8 cellular contexts compared by ENCODE assay signal in the genomic region with DNA sequence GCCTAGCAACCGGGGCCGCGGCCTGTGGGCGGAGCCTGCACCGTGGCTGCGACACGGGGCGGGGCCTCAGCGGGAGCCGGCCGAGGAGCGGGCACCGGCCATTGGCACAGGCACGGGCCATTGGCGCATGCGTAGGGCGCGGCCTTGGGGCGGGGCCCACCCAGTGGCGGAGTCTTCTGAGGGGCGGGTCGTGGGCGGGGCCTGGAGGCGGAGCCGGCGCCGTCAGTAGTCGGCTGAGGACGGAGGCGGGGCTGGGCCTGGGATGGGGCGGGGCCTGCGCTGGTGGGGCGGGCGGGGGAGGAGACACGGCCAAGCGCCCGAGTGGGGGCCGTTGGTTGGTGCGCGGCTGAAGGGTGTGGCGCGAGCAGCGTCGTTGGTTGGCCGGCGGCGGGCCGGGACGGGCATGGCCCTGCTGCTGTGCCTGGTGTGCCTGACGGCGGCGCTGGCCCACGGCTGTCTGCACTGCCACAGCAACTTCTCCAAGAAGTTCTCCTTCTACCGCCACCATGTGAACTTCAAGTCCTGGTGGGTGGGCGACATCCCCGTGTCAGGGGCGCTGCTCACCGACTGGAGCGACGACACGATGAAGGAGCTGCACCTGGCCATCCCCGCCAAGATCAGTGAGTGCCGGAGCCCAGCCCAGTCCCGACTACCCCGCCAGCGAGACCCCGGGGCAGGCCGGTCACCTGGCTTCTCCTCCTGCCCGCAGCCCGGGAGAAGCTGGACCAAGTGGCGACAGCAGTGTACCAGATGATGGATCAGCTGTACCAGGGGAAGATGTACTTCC. TPM values are rescaled to one million over a fixed set of nuclear protein-coding genes. Genes with fewer than 3 reads are reported as not detected.
DNase-seq lines count a peak whose midpoint lies in the region; ATAC-seq and TF ChIP-seq lines count a peak whose summit lies in the region.

A gene with protein sequence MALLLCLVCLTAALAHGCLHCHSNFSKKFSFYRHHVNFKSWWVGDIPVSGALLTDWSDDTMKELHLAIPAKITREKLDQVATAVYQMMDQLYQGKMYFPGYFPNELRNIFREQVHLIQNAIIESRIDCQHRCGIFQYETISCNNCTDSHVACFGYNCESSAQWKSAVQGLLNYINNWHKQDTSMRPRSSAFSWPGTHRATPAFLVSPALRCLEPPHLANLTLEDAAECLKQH (plus strand): TSS at position 373 of the 787 bp plus-strand sequence. CDS start 31 bp downstream, at position 404.

- intact Hi-C loops in Calu3 (cut with micrococcal nuclease; ENCODE audit: unreplicated experiment) = no loop called here

- peaks cover 23% of the 10 kb centered on the region for H3K36me3 ChIP-seq in HUES48 (ENCODE audit: control insufficient read depth, insufficient read depth, low read length)
- peaks cover 38% of the 10 kb centered on the region for H3K36me3 ChIP-seq in mesodermal cell (ENCODE audit: control insufficient read depth, insufficient read depth, low read length)

- 4 to 5% methylated on average over 33 to 47 of the region's 71 CpGs for WGBS in mesodermal cell (ENCODE audit: insufficient coverage in 2 of 2), 2 experiments

- TF ChIP-seq CTCF in Calu3 (IDR thresholded peaks at IDR 0.05; ENCODE audit: unreplicated experiment) = no peak
- TF ChIP-seq CTCF in endothelial cell (IDR thresholded peaks at IDR 0.05; ENCODE audit: unreplicated experiment) = no peak

- H3K9ac ChIP-seq in HUES48 (ENCODE audit: low read depth, low read length) = no peak within 1 kb of the TSS; the same call in 1 of the 2 replicates

- peaks cover 56% of the 10 kb centered on the region for H3K36me3 Mint-ChIP-seq in Calu3 (ENCODE audit: insufficient read depth, unreplicated experiment)
- H3K36me3 Mint-ChIP-seq in endothelial cell (ENCODE audit: low read depth, unreplicated experiment) = peaks cover 8% of the 10 kb centered on the region

- H3K27me3 ChIP-seq in HUES48 (ENCODE audit: control insufficient read depth, insufficient read depth, low read length) = no peaks in the 10 kb centered on the region

- no peaks in the 10 kb centered on the region for H3K27me3 Mint-ChIP-seq in Calu3 (ENCODE audit: unreplicated experiment)
- peaks cover 9% of the 10 kb centered on the region for H3K27me3 Mint-ChIP-seq in endothelial cell (ENCODE audit: unreplicated experiment)

- BruUV-seq in Calu3 (replicated peaks; lab: Mats Ljungman, UMichigan) = no TSS peak

- H3K4me1 Mint-ChIP-seq in Calu3 (ENCODE audit: low read depth, unreplicated experiment) (no peaks in the 10 kb centered on the region), endothelial cell (ENCODE audit: unreplicated experiment) (peaks cover 19% of the 10 kb centered on the region)

- H3K27ac Mint-ChIP-seq in Calu3 (ENCODE audit: unreplicated experiment) (peak within 1 kb of the TSS; percentile 70), endothelial cell (ENCODE audit: unreplicated experiment) (peak within 1 kb of the TSS; percentile 42)

- peak within 1 kb of the TSS; percentile 74 for H3K4me3 ChIP-seq in HUES48 (ENCODE audit: low read depth, low read length)
- peak within 1 kb of the TSS; percentile 82 for H3K4me3 ChIP-seq in mesodermal cell (ENCODE audit: extremely low read depth, insufficient read depth, low read length, poor library complexity, severe bottlenecking)

- CTCF ChIA-PET in Calu3 (lab: Charles Lee) = interaction anchor here (0.6 kb wide), 1 partner anchor 58 kb away, joined by 5 read pairs; no protein-coding TSS in a partner anchor

- H3K27ac ChIP-seq in HUES48 (ENCODE audit: low read depth, low read length) = peak within 1 kb of the TSS; percentile 86
- H3K27ac ChIP-seq in mesodermal cell (ENCODE audit: low read depth, low read length, severe bottlenecking) = peak within 1 kb of the TSS; percentile 94

- no peaks in the 10 kb centered on the region for H3K9me3 ChIP-seq in HUES48 (ENCODE audit: control insufficient read depth, insufficient read depth, low read length)
- no peaks in the 10 kb centered on the region for H3K9me3 ChIP-seq in mesodermal cell (ENCODE audit: control insufficient read depth, low read length)

- peak; percentile 59 for ATAC-seq in GM21423 (IDR thresholded peaks at IDR 0.05; ENCODE audit: unreplicated experiment)

- DNase-seq in Calu3 (peak; percentile 97), NOMO-1 treated with dmso at 0.1 percent for 144 hours (lab: John Stamatoyannopoulos, UW; ENCODE audit: unreplicated experiment) (peak; percentile 96), endothelial cell (ENCODE audit: low spot score) (peak; percentile 100)
- DNase-seq in activated CD8-positive, alpha-beta memory T cell treated with anti-CD3 and anti-CD28 coated beads, Interleukin-2, amount 50 U/mL, for 24 hours (ENCODE audit: extremely low read depth) = peak; percentile 97
- peak; percentile 99 to 100 for DNase-seq in stimulated activated CD8-positive, alpha-beta memory T cell treated with anti-CD3 and anti-CD28 coated beads, Interleukin-15, amount 100 ng/mL, for 4 hours (ENCODE audit: low read depth in 2 of 2)

- H3K9me3 Mint-ChIP-seq in Calu3 (ENCODE audit: low read depth, unreplicated experiment) = no peaks in the 10 kb centered on the region
- no peaks in the 10 kb centered on the region for H3K9me3 Mint-ChIP-seq in endothelial cell (ENCODE audit: unreplicated experiment)

- H3K4me1 ChIP-seq in HUES48 (ENCODE audit: control insufficient read depth, insufficient read depth, low read length) (no peaks in the 10 kb centered on the region), mesodermal cell (ENCODE audit: control insufficient read depth, insufficient read depth, low read length, poor library complexity, severe bottlenecking) (peaks cover 17% of the 10 kb centered on the region)

- H3K4me3 Mint-ChIP-seq in Calu3 (ENCODE audit: low read depth, unreplicated experiment) = peak within 1 kb of the TSS; percentile 80
- H3K4me3 Mint-ChIP-seq in endothelial cell (ENCODE audit: unreplicated experiment) = peak within 1 kb of the TSS; percentile 94

RNA-seq across cellular contexts. Expression of the gene that starts here (rescaled TPM):
- total RNA-seq in Calu3 (2022) = 2.7 and 2.8 TPM in 2 replicates
- total RNA-seq in endothelial cell (ENCODE audit: unreplicated experiment) = 8.9 TPM
- polyA plus RNA-seq in mesodermal cell (2013, experiment 1 of 2) = 2.6 TPM
- 3.0 TPM for polyA plus RNA-seq in mesodermal cell (2013, experiment 2 of 2)

Comparison
In these comparisons a context has a peak if more than half of its experiments do, and no peak if none do; other contexts are left out.
1. Peak in every context shown above with its lines: DNase-seq, ATAC-seq, H3K4me3 ChIP-seq and H3K27ac ChIP-seq.